ENCODE assay signal across 15 cellular contexts in the genomic region with DNA sequence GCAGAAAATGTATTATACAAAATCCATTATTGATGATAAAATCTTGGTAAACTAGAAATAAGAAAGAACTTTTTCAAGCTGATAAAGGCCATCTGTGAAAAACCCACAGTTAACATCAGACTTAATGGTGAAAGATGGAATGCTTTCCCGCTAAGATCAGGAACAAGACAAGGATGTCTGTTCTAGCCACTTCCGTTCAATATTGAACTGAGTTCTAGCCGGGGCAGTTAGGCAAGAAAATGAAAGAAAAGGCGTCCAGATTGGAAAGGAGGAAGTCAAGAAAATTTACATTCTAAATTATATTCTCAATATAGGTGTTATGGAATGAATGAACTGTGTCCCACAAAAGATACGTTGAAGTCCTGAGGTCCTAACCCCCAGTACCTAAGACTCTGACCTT. TPM values are rescaled to one million over a fixed set of nuclear protein-coding genes. Genes with fewer than 3 reads are reported as not detected.
A peak's percentile ranks its signal among the peaks of the same experiment; 100 is the strongest.
DNase-seq lines count a peak whose midpoint lies in the region; TF ChIP-seq lines count a peak whose summit lies in the region.
"Had no signal": no experiment of that assay in that cellular context is flagged by ENCODE, and none has a peak within 500 bp of the region (broad histone marks: within the 10 kb centered on the region; RNA-seq: fewer than 3 reads in every experiment).

No MANE protein-coding gene starts in this region.

- peaks cover 32% of the 10 kb centered on the region for H3K4me1 Mint-ChIP-seq in Calu3 (ENCODE audit: low read depth, unreplicated experiment)
- H3K4me1 Mint-ChIP-seq: GM23338 had no signal

- no peaks in the 10 kb centered on the region for H3K9me3 Mint-ChIP-seq in Calu3 (ENCODE audit: low read depth, unreplicated experiment)
- H3K9me3 Mint-ChIP-seq: GM23338 had no signal

- no peak overlapping the region for H3K4me3 Mint-ChIP-seq in Calu3 (ENCODE audit: low read depth, unreplicated experiment)
- H3K4me3 Mint-ChIP-seq: GM23338 had no signal

- no peak overlapping the region for H3K4me3 ChIP-seq in NB4 (ENCODE audit: low read depth, low read length)
- peak overlapping the region; percentile 68 to 73 for H3K4me3 ChIP-seq in neutrophil (ENCODE audit: low read depth in 1 of 2, low read length in 1 of 2)
- H3K4me3 ChIP-seq: GM23338 had no signal

- CTCF ChIA-PET in Calu3 (lab: Charles Lee): interaction anchor here (1.0 to 1.3 kb wide), 2 partner anchors 12 to 13 kb away, joined by 3 to 4 read pairs; no protein-coding TSS in a partner anchor

- peaks cover 12 to 19% of the 10 kb centered on the region in 2 experiments for H3K4me1 ChIP-seq in neutrophil (ENCODE audit: control insufficient read depth in 1 of 2, insufficient read depth in 1 of 2, low read depth in 1 of 2, low read length in 1 of 2)

- TF ChIP-seq POLR2A in NB4 (IDR thresholded peaks at IDR 0.05; ENCODE audit: extremely low read depth, insufficient read length): no peak

- H3K27me3 ChIP-seq in neutrophil: no peaks in the 10 kb centered on the region

- H3K27me3 Mint-ChIP-seq in Calu3 (ENCODE audit: unreplicated experiment): peaks cover 15% of the 10 kb centered on the region

- H3K9me3 ChIP-seq in neutrophil: no peaks in the 10 kb centered on the region

- no peaks in the 10 kb centered on the region for H3K36me3 ChIP-seq in neutrophil

- TF ChIP-seq CTCF in Calu3 (IDR thresholded peaks at IDR 0.05; ENCODE audit: unreplicated experiment) (no peak), NB4 (IDR thresholded peaks at IDR 0.05; ENCODE audit: low read depth, low read length) (no peak), VCaP (conservative IDR thresholded peaks at IDR 0.05) (no peak), neutrophil (IDR thresholded peaks at IDR 0.05) (no peak)

- peak overlapping the region; percentile 76 for H3K27ac ChIP-seq in VCaP
- peak overlapping the region; percentile 86 for H3K27ac ChIP-seq in neutrophil

- DNase-seq in Calu3 (no peak), NB4 (ENCODE audit: low read depth) (peak; percentile 38), SIG-M5 (lab: John Stamatoyannopoulos, UW) (no peak)
- DNase-seq in activated CD4-positive, CD25-positive, alpha-beta regulatory T cell (lab: John Stamatoyannopoulos, UW): no peak
- no peak for DNase-seq in stimulated activated CD4-positive, alpha-beta T cell treated with anti-CD3 and anti-CD28 coated beads, Interleukin-4, amount 100 ng/mL, for 24 hours
- DNase-seq: DMS153, MM.1S, NCI-H1417 treated with DMSO at 0.1 percent for 48 hours, NCI-H2029, NCI-H2171 treated with DMSO at 0.1 percent for 48 hours, PC-3, T-helper 1 cell had no signal

- H3K27ac Mint-ChIP-seq in Calu3 (ENCODE audit: unreplicated experiment): peak overlapping the region; percentile 84
- H3K27ac Mint-ChIP-seq: GM23338 had no signal

- no TSS peak for BruUV-seq in Calu3 (replicated peaks; lab: Mats Ljungman, UMichigan)

- H3K36me3 Mint-ChIP-seq in Calu3 (ENCODE audit: insufficient read depth, unreplicated experiment): peaks cover 7% of the 10 kb centered on the region

- intact Hi-C loops in Calu3 (cut with micrococcal nuclease; ENCODE audit: unreplicated experiment): no loop called here

RNA-seq across cellular contexts. Expression of a gene that starts 39.1 kb away (rescaled TPM):
- total RNA-seq in Calu3 (2022): 17.3 and 27.3 TPM in 2 replicates
